Comparison of ENCODE assay signal across 9 cellular contexts in genomic region chr9:79565245-79565644, GRCh38. TPM values are rescaled to one million over a fixed set of nuclear protein-coding genes. Genes with fewer than 3 reads are reported as not detected.
DNase-seq lines count a peak whose midpoint lies in the region; ATAC-seq and TF ChIP-seq lines count a peak whose summit lies in the region.
"Had no signal": no experiment of that assay in that cellular context is flagged by ENCODE, and none has a peak within 500 bp of the region (broad histone marks: within the 10 kb centered on the region; RNA-seq: fewer than 3 reads in every experiment).

No MANE protein-coding gene starts in this region.

- ATAC-seq in GM18868 (IDR thresholded peaks at IDR 0.05; ENCODE audit: unreplicated experiment) (peak; percentile 89), GM21515 (IDR thresholded peaks at IDR 0.05; ENCODE audit: unreplicated experiment) (peak; percentile 94), HG03439 (IDR thresholded peaks at IDR 0.05; ENCODE audit: unreplicated experiment) (peak; percentile 59), right lobe of liver (no peak)
- peak; percentile 93 for ATAC-seq in activated naive CD8-positive, alpha-beta T cell treated with anti-CD3 and anti-CD28 coated beads, Interleukin-2, amount 50 U/mL, for 24 hours

- no peak for TF ChIP-seq POLR2A in right lobe of liver (IDR thresholded peaks at IDR 0.05)

- no peak overlapping the region for H3K27ac Mint-ChIP-seq in activated naive CD8-positive, alpha-beta T cell treated with anti-CD3 and anti-CD28 coated beads, Interleukin-2, amount 50 U/mL, for 24 hours

- no peaks in the 10 kb centered on the region for H3K9me3 Mint-ChIP-seq in activated naive CD8-positive, alpha-beta T cell treated with anti-CD3 and anti-CD28 coated beads, Interleukin-2, amount 50 U/mL, for 24 hours

- no peaks in the 10 kb centered on the region for H3K9me3 ChIP-seq in right lobe of liver

- H3K36me3 ChIP-seq in right lobe of liver: no peaks in the 10 kb centered on the region

- no peak for TF ChIP-seq CTCF in right lobe of liver (IDR thresholded peaks at IDR 0.05)

- H3K27me3 ChIP-seq in right lobe of liver: no peaks in the 10 kb centered on the region

- no peak for DNase-seq in activated naive CD8-positive, alpha-beta T cell treated with anti-CD3 and anti-CD28 coated beads, Interleukin-2, amount 50 U/mL, for 24 hours
- no peak for DNase-seq in NCI-H82 treated with DMSO at 0.1 percent for 48 hours (lab: John Stamatoyannopoulos, UW; ENCODE audit: unreplicated experiment)
- no peak for DNase-seq in right lobe of liver
- no peak for DNase-seq in RPMI8226
- no peak for DNase-seq in SHP77 treated with DMSO at 0.1 percent for 48 hours (lab: John Stamatoyannopoulos, UW)

- peaks cover 6% of the 10 kb centered on the region for H3K27me3 Mint-ChIP-seq in activated naive CD8-positive, alpha-beta T cell treated with anti-CD3 and anti-CD28 coated beads, Interleukin-2, amount 50 U/mL, for 24 hours

- no peak overlapping the region for H3K27ac ChIP-seq in right lobe of liver
- H3K27ac ChIP-seq: SK-N-MC had no signal

- 43% methylated on average over 1 of the region's 2 CpGs for WGBS in right lobe of liver (ENCODE audit: insufficient coverage, low coverage, low lambda C conversion rate, missing lambda C conversion rate)

- H3K4me3 ChIP-seq in right lobe of liver: no peak overlapping the region
- H3K4me3 ChIP-seq: SK-N-MC had no signal

- H3K4me1 ChIP-seq in right lobe of liver: peaks cover 0 to 4% (median 0%) of the 10 kb centered on the region in 4 donors

- H3K4me3 Mint-ChIP-seq in activated naive CD8-positive, alpha-beta T cell treated with anti-CD3 and anti-CD28 coated beads, Interleukin-2, amount 50 U/mL, for 24 hours: no peak overlapping the region

- no peaks in the 10 kb centered on the region for H3K36me3 Mint-ChIP-seq in activated naive CD8-positive, alpha-beta T cell treated with anti-CD3 and anti-CD28 coated beads, Interleukin-2, amount 50 U/mL, for 24 hours (ENCODE audit: low read depth)

- intact Hi-C loops in right lobe of liver (cut with DNase I): no loop called here

- H3K4me1 Mint-ChIP-seq in activated naive CD8-positive, alpha-beta T cell treated with anti-CD3 and anti-CD28 coated beads, Interleukin-2, amount 50 U/mL, for 24 hours: peaks cover 25% of the 10 kb centered on the region

RNA-seq across cellular contexts. Expression of gene TLE4, which starts 6.5 kb away (rescaled TPM):
- 1 to 10 TPM; 2.9 to 8.3 (median 5.7) TPM for total RNA-seq in right lobe of liver

Comparison
In these comparisons a context has a peak if more than half of its experiments do, and no peak if none do; other contexts are left out.
1. ATAC-seq: peak in GM18868 (single experiment), GM21515 (single experiment), HG03439 (single experiment) and activated naive CD8-positive, alpha-beta T cell treated with anti-CD3 and anti-CD28 coated beads, Interleukin-2, amount 50 U/mL, for 24 hours (single experiment); none in right lobe of liver (0 of 4).